In the genomic region with DNA sequence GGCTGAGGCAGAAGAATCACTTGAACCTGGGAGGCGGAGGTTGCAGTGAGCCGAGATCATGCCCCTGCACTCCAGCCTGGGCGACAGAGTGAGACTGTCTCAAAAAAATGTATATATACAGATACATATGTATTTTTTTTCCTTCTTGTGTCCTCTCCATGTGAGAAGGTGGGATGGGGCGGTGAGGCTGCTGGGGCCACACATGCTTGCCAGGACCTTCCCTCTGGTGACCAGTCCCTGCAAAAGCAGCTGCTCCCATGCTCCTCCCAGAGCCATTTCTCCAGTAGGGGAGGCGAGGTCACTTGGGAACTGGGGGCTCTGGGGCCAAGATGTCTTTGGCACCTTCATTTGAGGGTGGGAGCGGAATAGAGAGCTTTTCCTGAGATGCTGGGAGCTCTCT, we compare ENCODE assay signal across 22 cellular contexts.
"Had no signal": no experiment of that assay in that cellular context is flagged by ENCODE, and none has a peak within 500 bp of the region (broad histone marks: within the 10 kb centered on the region; RNA-seq: fewer than 3 reads in every experiment).

No MANE protein-coding gene starts in this region.

- H3K27me3 ChIP-seq: body of pancreas, right lobe of liver, suprapubic skin, upper lobe of left lung had no signal

- DNase-seq: activated CD4-positive, alpha-beta T cell treated with anti-CD3 and anti-CD28 coated beads for 4 hours; activated CD8-positive, alpha-beta memory T cell treated with anti-CD3 and anti-CD28 coated beads, Interleukin-2, amount 10 ng/mL, durations not matched to agents 7 days and 5 days; activated naive CD4-positive, alpha-beta T cell treated with Interleukin-2 at 50 U/mL for 16 hours; amniotic stem cell; body of pancreas; cerebellar nuclear complex; dermis blood vessel endothelial cell; glutamatergic neuron; midbrain; occipital lobe; psoas muscle; right lobe of liver; SIG-M5; spleen; stimulated activated CD4-positive, alpha-beta T cell treated with anti-CD3 and anti-CD28 coated beads, Interleukin-1b, Interleukin-23, amount 100 ng/mL, for 48 hours; stimulated activated naive CD4-positive, alpha-beta T cell treated with Interleukin-2 at 50 U/mL for 16 hours; T-helper 9 cell had no signal

- ATAC-seq: activated CD8-positive, alpha-beta memory T cell treated with anti-CD3 and anti-CD28 coated beads, Interleukin-2, amount 10 ng/mL, durations not matched to agents 7 days and 5 days; body of pancreas; esophagus mucosa; psoas muscle; right lobe of liver had no signal

- H3K27ac ChIP-seq: body of pancreas, psoas muscle, right lobe of liver, suprapubic skin, upper lobe of left lung had no signal

- H3K4me3 Mint-ChIP-seq: activated CD8-positive, alpha-beta memory T cell treated with anti-CD3 and anti-CD28 coated beads, Interleukin-2, amount 10 ng/mL, durations not matched to agents 7 days and 5 days; activated T-helper 1 cell treated with anti-CD3 and anti-CD28 coated beads, Interleukin-12 subunit alpha, Interleukin-12 subunit beta, Interleukin-2, Interleukin-4 antibody, amounts not matched to agents 30 ng/mL and 10 ng/mL and 1 ng/mL, durations not matched to agents 14 hours and 24 hours and 36 hours had no signal

- H3K27me3 Mint-ChIP-seq: activated CD8-positive, alpha-beta memory T cell treated with anti-CD3 and anti-CD28 coated beads, Interleukin-2, amount 10 ng/mL, durations not matched to agents 7 days and 5 days had no signal

- H3K9me3 Mint-ChIP-seq: activated T-helper 1 cell treated with anti-CD3 and anti-CD28 coated beads, Interleukin-12 subunit alpha, Interleukin-12 subunit beta, Interleukin-2, Interleukin-4 antibody, amounts not matched to agents 30 ng/mL and 10 ng/mL and 1 ng/mL, durations not matched to agents 14 hours and 24 hours and 36 hours had no signal

- H3K9me3 ChIP-seq: psoas muscle, right lobe of liver, suprapubic skin had no signal

- H3K4me3 ChIP-seq: body of pancreas, lung, psoas muscle, right lobe of liver, spleen, suprapubic skin, upper lobe of left lung had no signal

- H3K4me1 ChIP-seq: body of pancreas, psoas muscle, right lobe of liver had no signal
